9 cellular contexts compared by ENCODE assay signal in the genomic region with DNA sequence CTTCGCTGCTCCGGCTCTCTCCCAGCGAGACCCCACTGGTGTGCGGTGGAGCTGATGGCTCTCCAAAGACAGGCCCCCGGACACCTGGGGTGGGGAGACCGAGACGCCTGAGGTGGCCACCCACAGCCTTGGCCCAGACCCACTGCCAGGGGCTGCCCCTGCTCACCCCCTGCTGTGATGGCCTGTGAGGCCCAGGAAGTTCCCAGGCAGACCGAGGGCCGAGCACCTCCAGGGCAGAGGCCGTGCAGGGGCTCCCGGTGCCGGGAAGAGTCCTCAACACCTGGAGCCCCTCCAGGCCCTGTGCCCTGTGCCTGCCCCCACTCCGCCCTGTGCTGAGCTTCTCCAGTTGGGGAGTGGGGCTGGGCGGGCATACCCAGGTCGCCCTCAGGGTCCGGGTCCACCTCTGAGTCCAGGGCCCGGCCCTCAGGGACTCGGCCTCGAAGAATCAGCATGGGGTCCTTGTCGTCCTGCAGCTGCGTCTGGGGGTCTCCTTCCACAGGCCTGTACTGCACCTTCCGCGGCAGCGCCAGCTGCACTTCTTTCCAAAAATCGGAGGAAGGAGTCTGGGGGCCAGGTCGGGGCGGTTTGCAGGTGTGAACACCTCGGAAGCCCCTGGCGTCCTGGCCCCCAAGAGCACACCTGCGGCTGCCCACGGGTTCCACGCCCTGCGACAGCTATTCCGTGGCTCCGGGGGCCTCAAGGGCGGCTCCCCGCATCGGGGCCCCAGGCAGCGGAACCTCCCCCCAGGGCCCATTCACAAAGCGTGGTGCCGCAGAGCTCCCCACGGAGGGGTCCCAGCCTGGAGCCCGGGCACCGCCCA. TPM values are rescaled to one million over a fixed set of nuclear protein-coding genes. Genes with fewer than 3 reads are reported as not detected.
A peak's percentile ranks its signal among the peaks of the same experiment; 100 is the strongest.
DNase-seq lines count a peak whose midpoint lies in the region; ATAC-seq and TF ChIP-seq lines count a peak whose summit lies in the region.
"Had no signal": no experiment of that assay in that cellular context is flagged by ENCODE, and none has a peak within 500 bp of the region (broad histone marks: within the 10 kb centered on the region; RNA-seq: fewer than 3 reads in every experiment).

No MANE protein-coding gene starts in this region.

- in situ Hi-C loops in GM23248 (cut with MboI): no loop called here

- no peak for TF ChIP-seq POLR2A in spleen (IDR thresholded peaks at IDR 0.05)

- H3F3A ChIP-seq in GM23248 (ENCODE audit: insufficient read depth): no peaks in the 10 kb centered on the region

- no peak for DNase-seq in GM23248
- DNase-seq in spleen: no peak
- no peak for DNase-seq in NCI-H1105 (lab: John Stamatoyannopoulos, UW)
- DNase-seq in 8988T: no peak
- no peak for DNase-seq in C1 segment of cervical spinal cord (lab: John Stamatoyannopoulos, UW)
- no peak for DNase-seq in NCI-H146 (lab: John Stamatoyannopoulos, UW)
- DNase-seq: NCI-H748 treated with DMSO at 0.1 percent for 48 hours had no signal

- H3K9me2 ChIP-seq in GM23248 (ENCODE audit: insufficient read depth): no peaks in the 10 kb centered on the region

- no peak for ATAC-seq in activated T-helper 17 cell treated with anti-CD3 and anti-CD28 coated beads, Interleukin-2, amount 50 U/mL, for 72 hours (replicated peaks)

- no peaks in the 10 kb centered on the region for H3K36me3 Mint-ChIP-seq in activated T-helper 17 cell treated with anti-CD3 and anti-CD28 coated beads, Interleukin-2, amount 50 U/mL, for 72 hours (ENCODE audit: low read depth)

- intact Hi-C loops in spleen (cut with DNase I; ENCODE audit: low total_unique reads): loop anchor here (5.0 kb wide), 1 partner anchor 46 kb away; the partner anchor contains the start of gene PTDSS2

- H3K9ac ChIP-seq in GM23248: peak overlapping the region; percentile 68

- no peak overlapping the region for H3K27ac Mint-ChIP-seq in activated T-helper 17 cell treated with anti-CD3 and anti-CD28 coated beads, Interleukin-2, amount 50 U/mL, for 72 hours

- H3K4me1 ChIP-seq in GM23248 (ENCODE audit: insufficient read depth): no peaks in the 10 kb centered on the region
- peaks cover 10 to 51% (median 34%) of the 10 kb centered on the region in 6 donors for H3K4me1 ChIP-seq in spleen

- H2AFZ ChIP-seq in GM23248: peak overlapping the region; percentile 77

- H3K9me3 ChIP-seq in GM23248 (ENCODE audit: low read depth): no peaks in the 10 kb centered on the region
- no peaks in the 10 kb centered on the region for H3K9me3 ChIP-seq in iPS-18c (ENCODE audit: control insufficient read depth, insufficient read depth, low read length)
- no peaks in the 10 kb centered on the region for H3K9me3 ChIP-seq in spleen

- 35 to 43% methylated on average over 36 to 43 of the region's 44 CpGs for WGBS in GM23248 (ENCODE audit: low coverage in 1 of 2, low lambda C conversion rate in 2 of 2, missing lambda C conversion rate in 2 of 2), 2 experiments
- 61 to 80% (median 64%) methylated on average over 31 to 44 of the region's 44 CpGs for WGBS in spleen, 5 donors

- H3K9me3 Mint-ChIP-seq in activated T-helper 17 cell treated with anti-CD3 and anti-CD28 coated beads, Interleukin-2, amount 50 U/mL, for 72 hours: no peaks in the 10 kb centered on the region

- H3K4me3 Mint-ChIP-seq in activated T-helper 17 cell treated with anti-CD3 and anti-CD28 coated beads, Interleukin-2, amount 50 U/mL, for 72 hours: peak overlapping the region; percentile 30

- H3K4me3 ChIP-seq in GM23248: peak overlapping the region; percentile 74
- peak overlapping the region; percentile 53 for H3K4me3 ChIP-seq in iPS-18c (ENCODE audit: insufficient read depth, low read depth, low read length)
- peak overlapping the region; percentile 45 to 82 (median 52) for H3K4me3 ChIP-seq in spleen

- H3K36me3 ChIP-seq in GM23248 (ENCODE audit: low read depth): no peaks in the 10 kb centered on the region
- peaks cover 0 to 12% (median 0%) of the 10 kb centered on the region in 6 donors for H3K36me3 ChIP-seq in spleen

- TF ChIP-seq CTCF in spleen (IDR thresholded peaks at IDR 0.05 in 8 of 11, conservative IDR thresholded peaks at IDR 0.05 in 3 of 11): no peak

- H3K27ac ChIP-seq in GM23248 (no peak overlapping the region), spleen (peak overlapping the region; percentile 53 to 92 (median 84))

- H3K79me2 ChIP-seq in GM23248 (ENCODE audit: insufficient read depth): no peaks in the 10 kb centered on the region

- no peaks in the 10 kb centered on the region for H3K4me1 Mint-ChIP-seq in activated T-helper 17 cell treated with anti-CD3 and anti-CD28 coated beads, Interleukin-2, amount 50 U/mL, for 72 hours

- no peaks in the 10 kb centered on the region for H3K27me3 ChIP-seq in GM23248 (replicated peaks; ENCODE audit: insufficient read depth)
- H3K27me3 ChIP-seq in spleen (replicated peaks in 1 of 7): peaks cover 0 to 11% (median 6%) of the 10 kb centered on the region in 7 donors

- peak overlapping the region; percentile 63 for H3K4me2 ChIP-seq in GM23248 (ENCODE audit: unreplicated experiment)

- no peaks in the 10 kb centered on the region for H3K27me3 Mint-ChIP-seq in activated T-helper 17 cell treated with anti-CD3 and anti-CD28 coated beads, Interleukin-2, amount 50 U/mL, for 72 hours

- no peaks in the 10 kb centered on the region for H4K20me1 ChIP-seq in GM23248 (ENCODE audit: insufficient read depth)

RNA-seq across cellular contexts. Expression of gene SIGIRR, which starts 8.6 kb away (rescaled TPM):
- total RNA-seq in GM23248 (2014; rRNA removed; shearing (Covaris generic)): 17.7 and 28.3 TPM in 2 replicates
- polyA plus RNA-seq in GM23248 (2016; fragmentation: Nextera tagmentation; extraction: Ambion mirVana): 59.5 and 61.1 TPM in 2 replicates
- 10 to 100 TPM; 49.5 to 55.7 TPM for total RNA-seq in activated T-helper 17 cell treated with anti-CD3 and anti-CD28 coated beads, Interleukin-2, amount 50 U/mL, for 72 hours
- total RNA-seq in spleen: 100 to 1,000 TPM in 2 of 7 donors, 10 to 100 TPM in 5; 67.9 to 118 (median 90.9) TPM
- polyA plus RNA-seq in spleen: 100 to 1,000 TPM in 2 of 3 donors, 10 to 100 TPM in 1; 95.9 to 194 (median 161) TPM

RNA-seq across cellular contexts. Expression of gene PKP3, which starts 12.2 kb away (rescaled TPM):
- total RNA-seq in GM23248 (2014; rRNA removed; shearing (Covaris generic)): 1.2 and 4.9 TPM in 2 replicates
- polyA plus RNA-seq in GM23248 (2016; fragmentation: Nextera tagmentation; extraction: Ambion mirVana) (2.2 and 2.4 TPM in 2 replicates), spleen (under 1 TPM; 0.09 to 0.48 (median 0.21) TPM)
- total RNA-seq in activated T-helper 17 cell treated with anti-CD3 and anti-CD28 coated beads, Interleukin-2, amount 50 U/mL, for 72 hours: not detected
- total RNA-seq in spleen: 1 to 10 TPM in 1 of 7 donors, under 1 TPM in 2, not detected in 4; 0.40 to 2.8 (median 0.59) TPM

RNA-seq across cellular contexts. Expression of gene ANO9, which starts 35.6 kb away (rescaled TPM):
- not detected in 2 replicates for total RNA-seq in GM23248 (2014; rRNA removed; shearing (Covaris generic))
- polyA plus RNA-seq in GM23248 (2016; fragmentation: Nextera tagmentation; extraction: Ambion mirVana) (not detected in 2 replicates), spleen (10 to 100 TPM; 32.7 to 53.8 (median 50.3) TPM)
- total RNA-seq in activated T-helper 17 cell treated with anti-CD3 and anti-CD28 coated beads, Interleukin-2, amount 50 U/mL, for 72 hours: 100 to 1,000 TPM in 1 of 2 donors, 10 to 100 TPM in 1; 36.0 to 119 TPM
- total RNA-seq in spleen: 10 to 100 TPM; 10.2 to 34.5 (median 25.9) TPM

RNA-seq across cellular contexts. Expression of gene B4GALNT4, which starts 36.9 kb away (rescaled TPM):
- total RNA-seq in GM23248 (2014; rRNA removed; shearing (Covaris generic)): 16.5 and 24.7 TPM in 2 replicates
- polyA plus RNA-seq in GM23248 (2016; fragmentation: Nextera tagmentation; extraction: Ambion mirVana) (1.9 and 2.3 TPM in 2 replicates), spleen (1 to 10 TPM; 1.6 to 5.2 (median 3.5) TPM)
- total RNA-seq in activated T-helper 17 cell treated with anti-CD3 and anti-CD28 coated beads, Interleukin-2, amount 50 U/mL, for 72 hours: 1 to 10 TPM; 1.4 to 9.4 TPM
- total RNA-seq in spleen: 1 to 10 TPM in 1 of 7 donors, under 1 TPM in 4, not detected in 2; 0.17 to 1.1 (median 0.67) TPM

RNA-seq across cellular contexts. Expression of gene PTDSS2, which starts 43.9 kb away (rescaled TPM):
- total RNA-seq in GM23248 (2014; rRNA removed; shearing (Covaris generic)): 29.2 and 44.1 TPM in 2 replicates
- polyA plus RNA-seq in GM23248 (2016; fragmentation: Nextera tagmentation; extraction: Ambion mirVana) (20.1 and 22.2 TPM in 2 replicates), spleen (10 to 100 TPM; 11.0 to 26.6 (median 14.9) TPM)
- 10 to 100 TPM; 24.1 to 28.0 TPM for total RNA-seq in activated T-helper 17 cell treated with anti-CD3 and anti-CD28 coated beads, Interleukin-2, amount 50 U/mL, for 72 hours
- total RNA-seq in spleen: 10 to 100 TPM; 24.6 to 40.7 (median 29.4) TPM

Comparison
In these comparisons a context has a peak if more than half of its experiments do, and no peak if none do; other contexts are left out.
1. RNA of gene ANO9, which starts 35.6 kb away (total RNA-seq): 36.0 to 119 TPM in activated T-helper 17 cell treated with anti-CD3 and anti-CD28 coated beads, Interleukin-2, amount 50 U/mL, for 72 hours and 10.2 to 34.5 TPM in spleen; not detected in GM23248; every median in the first group is over 10 times any median in the second.
2. Peak in every context shown above with its lines, with median percentiles within 50 percentile points of each other: H3K4me3 ChIP-seq.